In genomic region chr6:15376900-15377487, GRCh38 we compare ENCODE assay signal across 1 cellular context.
TF ChIP-seq lines count a peak whose summit lies in the region.

No MANE protein-coding gene starts in this region.

TF ChIP-seq in WTC11, 78 proteins besides CTCF, POLR2A, EP300 and RAD21 (continued from another document):
- TF ChIP-seq E2F4 (CRISPR knock-in tag; IDR thresholded peaks at IDR 0.05; ENCODE audit: borderline replicate concordance, low read depth) = no peak
- TF ChIP-seq PRDM15 (CRISPR knock-in tag; IDR thresholded peaks at IDR 0.05) = no peak
- no peak for TF ChIP-seq RORB (CRISPR knock-in tag; IDR thresholded peaks at IDR 0.05)
